ENCODE assay signal across 22 cellular contexts in genomic region chr10:66625709-66626590, GRCh38.
DNase-seq lines count a peak whose midpoint lies in the region; ATAC-seq and TF ChIP-seq lines count a peak whose summit lies in the region.
"Had no signal": no experiment of that assay in that cellular context is flagged by ENCODE, and none has a peak within 500 bp of the region (broad histone marks: within the 10 kb centered on the region; RNA-seq: fewer than 3 reads in every experiment).

No MANE protein-coding gene starts in this region.

- H3K9me2 ChIP-seq in neural cell (ENCODE audit: insufficient read depth, low read length) = no peaks in the 10 kb centered on the region

- TF ChIP-seq RAD21 in neural cell (conservative IDR thresholded peaks at IDR 0.05) = no peak

- H3K9me3 ChIP-seq in adipocyte (ENCODE audit: control insufficient read depth, low read length) (no peaks in the 10 kb centered on the region), neural cell (ENCODE audit: low read length) (no peaks in the 10 kb centered on the region)
- H3K9me3 ChIP-seq: BE2C had no signal

- H3K27ac ChIP-seq in neural cell (ENCODE audit: low read length) = no peak overlapping the region
- H3K27ac ChIP-seq: KMS-11, SJSA1 had no signal

- TF ChIP-seq CTCF in LNCaP clone FGC (IDR thresholded peaks at IDR 0.05; ENCODE audit: control insufficient read depth, extremely low read depth, insufficient read depth) = no peak
- TF ChIP-seq CTCF in neural cell (IDR thresholded peaks at IDR 0.05; ENCODE audit: poor library complexity, severe bottlenecking) = no peak

- no peaks in the 10 kb centered on the region for H3K79me2 ChIP-seq in neural cell (replicated peaks; ENCODE audit: insufficient read depth, low read length)

- H3K4me2 ChIP-seq in neural cell (ENCODE audit: low read length) = no peak overlapping the region
- H3K4me2 ChIP-seq: GM23338, KMS-11 had no signal

- H3K4me3 ChIP-seq in LNCaP clone FGC (ENCODE audit: low read depth, low read length) (no peak overlapping the region; the same call in 1 of the 2 replicates), adipocyte (ENCODE audit: low read length) (no peak overlapping the region), neural cell (ENCODE audit: low read length) (no peak overlapping the region)
- H3K4me3 ChIP-seq: GM23338, SJSA1 had no signal

- peak; percentile 87 for TF ChIP-seq EP300 in neural cell (conservative IDR thresholded peaks at IDR 0.05; ENCODE audit: poor library complexity, severe bottlenecking)

- H3K36me3 ChIP-seq in adipocyte (ENCODE audit: control insufficient read depth, insufficient read depth, low read length, severe bottlenecking) (no peaks in the 10 kb centered on the region), neural cell (ENCODE audit: insufficient read depth, low read length) (no peaks in the 10 kb centered on the region)
- H3K36me3 ChIP-seq: BE2C, SJSA1 had no signal

- DNase-seq in NCI-H2171 treated with DMSO at 0.1 percent for 48 hours (lab: John Stamatoyannopoulos, UW) = peak; percentile 3
- DNase-seq in NCI-H2171 (lab: John Stamatoyannopoulos, UW) = no peak
- peak; percentile 91 for DNase-seq in LNCaP clone FGC (ENCODE audit: low read depth)
- peak; percentile 6 for DNase-seq in adipocyte (ENCODE audit: low read depth)
- DNase-seq in T-helper 2 cell = no peak
- DNase-seq in activated naive CD4-positive, alpha-beta T cell (lab: John Stamatoyannopoulos, UW) = no peak
- DNase-seq: 8988T; BE2C; CD8-positive, alpha-beta T cell; GF-D8; MM.1S; NCI-H1092 treated with DMSO at 0.1 percent for 48 hours; NCI-H1694 treated with DMSO at 0.1 percent for 48 hours; NCI-H524 treated with DMSO at 0.1 percent for 48 hours; OCI-M1; RPMI8226 had no signal

- H3K9ac ChIP-seq in adipocyte (ENCODE audit: low read length) = no peak overlapping the region
- no peak overlapping the region for H3K9ac ChIP-seq in neural cell (ENCODE audit: low read length)
- H3K9ac ChIP-seq: KMS-11 had no signal

- no peak for ATAC-seq in HG02678 (IDR thresholded peaks at IDR 0.05; ENCODE audit: unreplicated experiment)
- ATAC-seq: CD8-positive, alpha-beta T cell; GM23338; HepG2 had no signal

- no peaks in the 10 kb centered on the region for H3F3A ChIP-seq in neural cell (ENCODE audit: insufficient read depth, low read length, poor library complexity, severe bottlenecking)

- peaks cover 10% of the 10 kb centered on the region for H3K4me1 ChIP-seq in adipocyte (ENCODE audit: control insufficient read depth, insufficient read depth, low read length)
- H3K4me1 ChIP-seq: BE2C, SJSA1 had no signal

- H2AFZ ChIP-seq in neural cell (ENCODE audit: low read depth, low read length) = no peak overlapping the region
- H2AFZ ChIP-seq: GM23338 had no signal

- H3K27me3 ChIP-seq in adipocyte (replicated peaks; ENCODE audit: control insufficient read depth, insufficient read depth, low read length) (no peaks in the 10 kb centered on the region), neural cell (ENCODE audit: insufficient read depth, low read depth, low read length) (no peaks in the 10 kb centered on the region)
- H3K27me3 ChIP-seq: BE2C, SJSA1 had no signal

- no peaks in the 10 kb centered on the region for H4K20me1 ChIP-seq in neural cell (ENCODE audit: insufficient read depth)

TF ChIP-seq in neural cell, 6 proteins besides CTCF, POLR2A, EP300 and RAD21:
- no peak for TF ChIP-seq TAF1 (IDR thresholded peaks at IDR 0.05; ENCODE audit: low read depth)
- TF ChIP-seq, protein P1, sequence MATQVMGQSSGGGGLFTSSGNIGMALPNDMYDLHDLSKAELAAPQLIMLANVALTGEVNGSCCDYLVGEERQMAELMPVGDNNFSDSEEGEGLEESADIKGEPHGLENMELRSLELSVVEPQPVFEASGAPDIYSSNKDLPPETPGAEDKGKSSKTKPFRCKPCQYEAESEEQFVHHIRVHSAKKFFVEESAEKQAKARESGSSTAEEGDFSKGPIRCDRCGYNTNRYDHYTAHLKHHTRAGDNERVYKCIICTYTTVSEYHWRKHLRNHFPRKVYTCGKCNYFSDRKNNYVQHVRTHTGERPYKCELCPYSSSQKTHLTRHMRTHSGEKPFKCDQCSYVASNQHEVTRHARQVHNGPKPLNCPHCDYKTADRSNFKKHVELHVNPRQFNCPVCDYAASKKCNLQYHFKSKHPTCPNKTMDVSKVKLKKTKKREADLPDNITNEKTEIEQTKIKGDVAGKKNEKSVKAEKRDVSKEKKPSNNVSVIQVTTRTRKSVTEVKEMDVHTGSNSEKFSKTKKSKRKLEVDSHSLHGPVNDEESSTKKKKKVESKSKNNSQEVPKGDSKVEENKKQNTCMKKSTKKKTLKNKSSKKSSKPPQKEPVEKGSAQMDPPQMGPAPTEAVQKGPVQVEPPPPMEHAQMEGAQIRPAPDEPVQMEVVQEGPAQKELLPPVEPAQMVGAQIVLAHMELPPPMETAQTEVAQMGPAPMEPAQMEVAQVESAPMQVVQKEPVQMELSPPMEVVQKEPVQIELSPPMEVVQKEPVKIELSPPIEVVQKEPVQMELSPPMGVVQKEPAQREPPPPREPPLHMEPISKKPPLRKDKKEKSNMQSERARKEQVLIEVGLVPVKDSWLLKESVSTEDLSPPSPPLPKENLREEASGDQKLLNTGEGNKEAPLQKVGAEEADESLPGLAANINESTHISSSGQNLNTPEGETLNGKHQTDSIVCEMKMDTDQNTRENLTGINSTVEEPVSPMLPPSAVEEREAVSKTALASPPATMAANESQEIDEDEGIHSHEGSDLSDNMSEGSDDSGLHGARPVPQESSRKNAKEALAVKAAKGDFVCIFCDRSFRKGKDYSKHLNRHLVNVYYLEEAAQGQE (IDR thresholded peaks at IDR 0.05; ENCODE audit: borderline replicate concordance) = no peak
- TF ChIP-seq POLR2AphosphoS5 (IDR thresholded peaks at IDR 0.05) = peak; percentile 82
- no peak for TF ChIP-seq MXI1 (conservative IDR thresholded peaks at IDR 0.05; ENCODE audit: poor library complexity, severe bottlenecking)
- TF ChIP-seq EZH2 (IDR thresholded peaks at IDR 0.05; ENCODE audit: borderline replicate concordance, insufficient read depth, low read length, poor library complexity, severe bottlenecking) = no peak

Comparison
In these comparisons a context has a peak if more than half of its experiments do, and no peak if none do; other contexts are left out.
1. DNase-seq: peak in NCI-H2171 treated with DMSO at 0.1 percent for 48 hours (single experiment), LNCaP clone FGC (single experiment) and adipocyte (single experiment); none in NCI-H2171 (single experiment), T-helper 2 cell (0 of 5) and activated naive CD4-positive, alpha-beta T cell (0 of 4).